ENCODE assay signal across 14 cellular contexts in genomic region chr1:61434276-61434675, GRCh38.
DNase-seq lines count a peak whose midpoint lies in the region; ATAC-seq and TF ChIP-seq lines count a peak whose summit lies in the region.
"Had no signal": no experiment of that assay in that cellular context is flagged by ENCODE, and none has a peak within 500 bp of the region (broad histone marks: within the 10 kb centered on the region; RNA-seq: fewer than 3 reads in every experiment).

No MANE protein-coding gene starts in this region.

- no peak overlapping the region for H3K4me3 ChIP-seq in epithelial cell of esophagus (ENCODE audit: low read length)
- H3K4me3 ChIP-seq: SK-N-MC, uterus had no signal

- TF ChIP-seq CTCF in epithelial cell of esophagus (IDR thresholded peaks at IDR 0.05; ENCODE audit: insufficient read depth, low read depth, low read length, missing control alignments), result no peak

- DNase-seq in NCI-H226, result peak; percentile 75
- DNase-seq in epithelial cell of esophagus (ENCODE audit: low read depth), result peak; percentile 96
- DNase-seq in renal cortical epithelial cell (ENCODE audit: low read depth), result peak; percentile 64
- DNase-seq in NOMO-1 (lab: John Stamatoyannopoulos, UW; ENCODE audit: unreplicated experiment in 2 of 2), result no peak
- DNase-seq in NAMALWA (ENCODE audit: low spot score), result no peak
- DNase-seq: GOT3; NCI-H2107; nephron progenitor cell; stimulated activated naive CD4-positive, alpha-beta T cell; uterus had no signal

- ATAC-seq in GM19324 (IDR thresholded peaks at IDR 0.05; ENCODE audit: low FRiP score, unreplicated experiment) (peak; percentile 51), GM19467 (IDR thresholded peaks at IDR 0.05; ENCODE audit: unreplicated experiment) (no peak)
- ATAC-seq: sciatic nerve had no signal

Comparison
In these comparisons a context has a peak if more than half of its experiments do, and no peak if none do; other contexts are left out.
1. DNase-seq: peak in NCI-H226 (single experiment), epithelial cell of esophagus (single experiment) and renal cortical epithelial cell (single experiment); none in NOMO-1 (0 of 2) and NAMALWA (single experiment).